Comparison of ENCODE assay signal across 22 cellular contexts in genomic region chr9:89362647-89363310, GRCh38. TPM values are rescaled to one million over a fixed set of nuclear protein-coding genes. Genes with fewer than 3 reads are reported as not detected.
DNase-seq lines count a peak whose midpoint lies in the region; ATAC-seq, FAIRE-seq and TF ChIP-seq lines count a peak whose summit lies in the region.
"Had no signal": no experiment of that assay in that cellular context is flagged by ENCODE, and none has a peak within 500 bp of the region (broad histone marks: within the 10 kb centered on the region; RNA-seq: fewer than 3 reads in every experiment).

No MANE protein-coding gene starts in this region.

- SMC1A ChIA-PET in GM12878 (lab: Charles Lee; ENCODE audit: uncharacterized antibody, unreplicated experiment), result interaction anchor here (0.8 kb wide), 1 partner anchor 88 kb away, joined by 3 read pairs; no protein-coding TSS in a partner anchor

- BruUV-seq in GM12878 (replicated peaks; lab: Mats Ljungman, UMichigan), result no TSS peak

- H3K27me3 Mint-ChIP-seq in mesothelial cell of epicardium (ENCODE audit: low read depth), result no peaks in the 10 kb centered on the region
- H3K27me3 Mint-ChIP-seq: activated CD4-positive, alpha-beta T cell treated with anti-CD3 and anti-CD28 coated beads, Interleukin-2, amount 10 ng/mL, durations not matched to agents 7 days and 5 days; activated naive CD4-positive, alpha-beta T cell treated with anti-CD3 and anti-CD28 coated beads, Interleukin-2, amount 50 U/mL, for 24 hours; T-cell had no signal

- H3K27ac Mint-ChIP-seq in mesothelial cell of epicardium, result no peak overlapping the region

- no peaks in the 10 kb centered on the region for H3K9me3 Mint-ChIP-seq in mesothelial cell of epicardium
- H3K9me3 Mint-ChIP-seq: activated CD4-positive, alpha-beta T cell treated with anti-CD3 and anti-CD28 coated beads, Interleukin-2, amount 10 ng/mL, durations not matched to agents 7 days and 5 days; activated naive CD4-positive, alpha-beta T cell treated with anti-CD3 and anti-CD28 coated beads, Interleukin-2, amount 50 U/mL, for 24 hours; neural crest cell; T-cell had no signal

- H3K4me3 ChIP-seq in GM12878 (no peak overlapping the region), osteoblast (ENCODE audit: insufficient read depth, low read length) (no peak overlapping the region), aorta (ENCODE audit: low read length in 2 of 2) (no peak overlapping the region)
- H3K4me3 ChIP-seq: BLaER1 treated with 17β-estradiol and CSF1 and Interleukin-3, amounts not matched to agents 10 nM and 100 nM; body of pancreas; left ventricle myocardium inferior; smooth muscle cell; uterus had no signal

- RAD21 ChIA-PET in GM12878 (lab: Charles Lee; ENCODE audit: unreplicated experiment), result no interaction called here

- H3K4me1 ChIP-seq in GM12878 (ENCODE audit: control insufficient read depth, insufficient read depth, low read length), result no peaks in the 10 kb centered on the region
- no peaks in the 10 kb centered on the region for H3K4me1 ChIP-seq in osteoblast (ENCODE audit: insufficient read depth, low read length)
- no peaks in the 10 kb centered on the region for H3K4me1 ChIP-seq in aorta (ENCODE audit: control insufficient read depth in 1 of 2, insufficient read depth in 2 of 2, low read length in 2 of 2)
- H3K4me1 ChIP-seq: body of pancreas, uterus had no signal

- TF ChIP-seq POLR2A in GM12878 (IDR thresholded peaks at IDR 0.05; ENCODE audit: low read depth, low read length), result peak; percentile 57

- H4K20me1 ChIP-seq in GM12878 (ENCODE audit: control insufficient read depth, insufficient read depth), result no peaks in the 10 kb centered on the region; the same call in 1 of the 2 replicates
- H4K20me1 ChIP-seq in osteoblast (ENCODE audit: insufficient read depth, low read length), result no peaks in the 10 kb centered on the region

- no peak overlapping the region for H2AFZ ChIP-seq in GM12878 (ENCODE audit: control insufficient read depth, low read depth, low read length)
- H2AFZ ChIP-seq in osteoblast (ENCODE audit: low read length), result no peak overlapping the region

- H3K9ac ChIP-seq in GM12878 (ENCODE audit: control insufficient read depth, insufficient read depth, low read length), result no peak overlapping the region
- H3K9ac ChIP-seq: BLaER1 treated with 17β-estradiol and CSF1 and Interleukin-3, amounts not matched to agents 10 nM and 100 nM had no signal

- peaks cover 22 to 23% of the 10 kb centered on the region in 2 experiments for H3K36me3 ChIP-seq in GM12878 (ENCODE audit: control insufficient read depth in 2 of 2, insufficient read depth in 2 of 2, low read length in 1 of 2)
- peaks cover 36% of the 10 kb centered on the region for H3K36me3 ChIP-seq in osteoblast (ENCODE audit: insufficient read depth, low read length)
- H3K36me3 ChIP-seq in aorta (ENCODE audit: control insufficient read depth in 1 of 2, insufficient read depth in 2 of 2, low read length in 1 of 2), result peaks cover 0 to 12% of the 10 kb centered on the region in 2 donors
- H3K36me3 ChIP-seq: uterus had no signal

- H3K9me3 ChIP-seq in GM12878 (replicated peaks; ENCODE audit: control insufficient read depth, insufficient read depth, low read length) (no peaks in the 10 kb centered on the region), osteoblast (ENCODE audit: low read depth, low read length) (no peaks in the 10 kb centered on the region), aorta (ENCODE audit: control insufficient read depth, low read length) (no peaks in the 10 kb centered on the region)
- H3K9me3 ChIP-seq: BLaER1 treated with 17β-estradiol and CSF1 and Interleukin-3, amounts not matched to agents 10 nM and 100 nM; body of pancreas; left ventricle myocardium inferior; uterus had no signal

- no peak for TF ChIP-seq EP300 in GM12878 (IDR thresholded peaks at IDR 0.05; ENCODE audit: borderline replicate concordance in 1 of 2, control insufficient read depth in 1 of 2, low read depth in 2 of 2, low read length in 2 of 2)

- TF ChIP-seq CTCF in GM12878 (IDR thresholded peaks at IDR 0.05 in 2 of 3, conservative IDR thresholded peaks at IDR 0.05 in 1 of 3; ENCODE audit: control insufficient read depth in 2 of 3, extremely low read depth in 1 of 3, insufficient read depth in 1 of 3, low read depth in 3 of 3, low read length in 3 of 3), result no peak
- TF ChIP-seq CTCF in osteoblast (IDR thresholded peaks at IDR 0.05; ENCODE audit: extremely low read depth, low read depth, low read length), result no peak
- no peak for TF ChIP-seq CTCF in mesothelial cell of epicardium (IDR thresholded peaks at IDR 0.05; ENCODE audit: unreplicated experiment)

- H3K4me1 Mint-ChIP-seq in mesothelial cell of epicardium, result peaks cover 3% of the 10 kb centered on the region
- H3K4me1 Mint-ChIP-seq: neural crest cell had no signal

- no peak overlapping the region for H3K4me3 Mint-ChIP-seq in mesothelial cell of epicardium
- H3K4me3 Mint-ChIP-seq: activated CD4-positive, alpha-beta T cell treated with anti-CD3 and anti-CD28 coated beads, Interleukin-2, amount 10 ng/mL, durations not matched to agents 7 days and 5 days; activated naive CD4-positive, alpha-beta T cell treated with anti-CD3 and anti-CD28 coated beads, Interleukin-2, amount 50 U/mL, for 24 hours; neural crest cell; T-cell had no signal

- intact Hi-C loops in GM12878 (cut with micrococcal nuclease; ENCODE audit: unreplicated experiment), result no loop called here
- intact Hi-C loops in aorta (cut with DNase I), result no loop called here

- no peak for FAIRE-seq in GM12878 (lab: Jason Lieb, UNC)
- FAIRE-seq: colon had no signal

- POLR2A ChIA-PET in GM12878 (lab: Charles Lee), result no interaction called here

- no peaks in the 10 kb centered on the region for H3K27me3 ChIP-seq in GM12878 (replicated peaks in 1 of 2; ENCODE audit: control insufficient read depth in 2 of 2, insufficient read depth in 2 of 2, low read length in 1 of 2)
- H3K27me3 ChIP-seq in osteoblast (ENCODE audit: insufficient read depth, low read length), result no peaks in the 10 kb centered on the region
- no peaks in the 10 kb centered on the region for H3K27me3 ChIP-seq in aorta (ENCODE audit: control insufficient read depth in 1 of 2, insufficient read depth in 2 of 2, low read length in 1 of 2)
- H3K27me3 ChIP-seq: BLaER1 treated with 17β-estradiol and CSF1 and Interleukin-3, amounts not matched to agents 10 nM and 100 nM; body of pancreas; uterus had no signal

- H3K27ac ChIP-seq in GM12878 (ENCODE audit: control insufficient read depth, insufficient read depth) (no peak overlapping the region), osteoblast (ENCODE audit: low read depth, low read length) (no peak overlapping the region), aorta (ENCODE audit: low read depth in 1 of 2, low read length in 2 of 2) (no peak overlapping the region)
- H3K27ac ChIP-seq: BLaER1 treated with 17β-estradiol and CSF1 and Interleukin-3, amounts not matched to agents 10 nM and 100 nM; body of pancreas; left ventricle myocardium inferior; uterus had no signal

- H3K4me2 ChIP-seq in GM12878 (ENCODE audit: control insufficient read depth, insufficient read depth) (no peak overlapping the region), osteoblast (ENCODE audit: insufficient read depth, low read length) (no peak overlapping the region)
- H3K4me2 ChIP-seq: BLaER1 treated with 17β-estradiol and CSF1 and Interleukin-3, amounts not matched to agents 10 nM and 100 nM; smooth muscle cell had no signal

- H3K79me2 ChIP-seq in GM12878 (ENCODE audit: control insufficient read depth, insufficient read depth, low read length) (no peaks in the 10 kb centered on the region), osteoblast (ENCODE audit: insufficient read depth, low read length) (no peaks in the 10 kb centered on the region)

- 73% methylated on average over 10 of the region's 10 CpGs for WGBS in GM12878 (ENCODE audit: insufficient coverage, insufficient replicate concordance, low lambda C conversion rate, missing lambda C conversion rate)
- WGBS in aorta, 2 donors, result 88 to 93% methylated on average over 10 of the region's 10 CpGs

- peaks cover 20% of the 10 kb centered on the region for H3K36me3 Mint-ChIP-seq in mesothelial cell of epicardium

- ATAC-seq in GM12878, result no peak
- ATAC-seq in aorta (ENCODE audit: low FRiP score), result no peak
- ATAC-seq: body of pancreas, T-cell had no signal

- DNase-seq in activated effector memory CD4-positive, alpha-beta T cell treated with anti-CD3 and anti-CD28 coated beads, Interleukin-2, amount 50 U/mL, for 16 hours, result peak; percentile 53
- no peak for DNase-seq in activated effector memory CD4-positive, alpha-beta T cell treated with Interleukin-2 at 50 U/mL for 16 hours
- DNase-seq in GM12878 (ENCODE audit: low read depth, low spot score) (no peak), osteoblast (ENCODE audit: insufficient read length, low spot score, missing footprints) (peak; percentile 38), aorta (peak; percentile 22 to 39), mesothelial cell of epicardium (ENCODE audit: low spot score in 2 of 2, unreplicated experiment in 2 of 2) (no peak), kidney tubule cell (ENCODE audit: low spot score) (no peak), AML-193 (lab: John Stamatoyannopoulos, UW) (no peak)
- DNase-seq: activated CD4-positive, alpha-beta T cell treated with anti-CD3 and anti-CD28 coated beads, Interleukin-2, amount 10 ng/mL, durations not matched to agents 7 days and 5 days; Calu3; left ventricle myocardium inferior; NCI-H1105; SIG-M5; stimulated activated CD4-positive, alpha-beta T cell treated with anti-CD3 and anti-CD28 coated beads, Interleukin-4, amount 100 ng/mL, for 1 hour had no signal

- CTCF ChIA-PET in GM12878 (lab: Yijun Ruan, JAX), result interaction anchor here (1.2 kb wide), 1 partner anchor 13 kb away, joined by 3 read pairs; no protein-coding TSS in a partner anchor

- TF ChIP-seq RAD21 in GM12878 (IDR thresholded peaks at IDR 0.05; ENCODE audit: insufficient read depth, low read depth, low read length), result no peak

- in situ Hi-C loops in GM12878 (cut with MboI), result no loop called here

RNA-seq across cellular contexts. Expression of gene SECISBP2, which starts 44.5 kb away (rescaled TPM):
- 321 and 348 TPM in 2 replicates for total RNA-seq in GM12878 (2013; cell fraction: nucleolus; rRNA removed)
- total RNA-seq in GM12878 (2014; rRNA removed) (31.6 and 36.7 TPM in 2 replicates), GM12878 (2014; rRNA removed; fragmentation: Illumina TruSeq; extraction: Trizol) (38.2 and 39.7 TPM in 2 replicates), GM12878 (2021) (24.7 and 32.3 TPM in 2 replicates), osteoblast (30.6 and 30.8 TPM in 2 replicates), aorta (10 to 100 TPM; 47.2 to 49.0 TPM), mesothelial cell of epicardium (71.3 to 78.0 TPM (median 75.2 TPM) in 3 replicates)
- polyA plus RNA-seq in GM12878 (2011; ENCODE audit: low read depth), result 20.6 TPM
- polyA plus RNA-seq in GM12878 (2011; rRNA removed) (50.5 and 60.7 TPM in 2 replicates), GM12878 (2014; fragmentation: Illumina TruSeq; extraction: Trizol) (48.3 and 67.1 TPM in 2 replicates), GM12878 (2014; fragmentation: Nextera tagmentation; extraction: Ambion mirVana) (1 to 10 TPM; 4.6 to 6.6 TPM), GM12878 (2014; rRNA removed) (31.0 and 36.8 TPM in 2 replicates), GM12878 (2016; fragmentation: Nextera tagmentation; extraction: Ambion mirVana) (10 to 100 TPM; 22.5 to 27.4 TPM), aorta (10 to 100 TPM in 1 of 2 donors, 1 to 10 TPM in 1; 7.0 to 29.9 TPM)
- polyA plus RNA-seq in GM12878 (2011; cell fraction: cytosol; rRNA removed), result 24.4 and 28.6 TPM in 2 replicates
- 145 and 161 TPM in 2 replicates for polyA plus RNA-seq in GM12878 (2011; cell fraction: nucleus; rRNA removed)
- polyA plus RNA-seq in GM12878 (2012), result 25.4 and 30.0 TPM in 2 replicates
- polyA minus RNA-seq in GM12878 (2011; rRNA and poly(A)+ RNA removed), result 34.5 and 34.8 TPM in 2 replicates
- polyA minus RNA-seq in GM12878 (2011; cell fraction: cytosol; rRNA and poly(A)+ RNA removed), result 8.3 and 12.6 TPM in 2 replicates
- 43.3 and 71.2 TPM in 2 replicates for polyA minus RNA-seq in GM12878 (2011; cell fraction: nucleus; rRNA and poly(A)+ RNA removed)

RNA-seq across cellular contexts. Expression of gene CKS2, which starts 51.8 kb away (rescaled TPM):
- 12.2 and 17.4 TPM in 2 replicates for total RNA-seq in GM12878 (2013; cell fraction: nucleolus; rRNA removed)
- 197 and 220 TPM in 2 replicates for total RNA-seq in GM12878 (2014; rRNA removed)
- 362 and 378 TPM in 2 replicates for total RNA-seq in GM12878 (2014; rRNA removed; fragmentation: Illumina TruSeq; extraction: Trizol)
- 172 and 182 TPM in 2 replicates for total RNA-seq in GM12878 (2021)
- polyA plus RNA-seq in GM12878 (2011; ENCODE audit: low read depth), result 227 TPM
- 628 and 736 TPM in 2 replicates for polyA plus RNA-seq in GM12878 (2011; rRNA removed)
- 532 and 778 TPM in 2 replicates for polyA plus RNA-seq in GM12878 (2011; cell fraction: cytosol; rRNA removed)
- 283 and 317 TPM in 2 replicates for polyA plus RNA-seq in GM12878 (2011; cell fraction: nucleus; rRNA removed)
- polyA plus RNA-seq in GM12878 (2012), result 258 and 269 TPM in 2 replicates
- polyA plus RNA-seq in GM12878 (2014; fragmentation: Illumina TruSeq; extraction: Trizol), result 287 and 324 TPM in 2 replicates
- polyA plus RNA-seq in GM12878 (2014; fragmentation: Nextera tagmentation; extraction: Ambion mirVana), result 1,000 to 10,000 TPM in 1 of 2 experiments, 100 to 1,000 TPM in 1; 781 to 1,251 TPM
- 215 and 315 TPM in 2 replicates for polyA plus RNA-seq in GM12878 (2014; rRNA removed)
- 100 to 1,000 TPM; 904 to 916 TPM for polyA plus RNA-seq in GM12878 (2016; fragmentation: Nextera tagmentation; extraction: Ambion mirVana)
- polyA minus RNA-seq in GM12878 (2011; rRNA and poly(A)+ RNA removed), result 241 and 311 TPM in 2 replicates
- 88.6 and 92.8 TPM in 2 replicates for polyA minus RNA-seq in GM12878 (2011; cell fraction: cytosol; rRNA and poly(A)+ RNA removed)
- polyA minus RNA-seq in GM12878 (2011; cell fraction: nucleus; rRNA and poly(A)+ RNA removed), result 23.5 and 28.1 TPM in 2 replicates
- total RNA-seq in osteoblast, result 17.0 and 18.6 TPM in 2 replicates
- total RNA-seq in aorta, result 1 to 10 TPM; 5.4 to 8.9 TPM
- 10 to 100 TPM in 1 of 2 donors, 1 to 10 TPM in 1; 5.7 to 14.9 TPM for polyA plus RNA-seq in aorta
- total RNA-seq in mesothelial cell of epicardium, result 54.5 to 57.6 TPM (median 54.9 TPM) in 3 replicates

Comparison
In these comparisons a context has a peak if more than half of its experiments do, and no peak if none do; other contexts are left out.
1. DNase-seq: peak in activated effector memory CD4-positive, alpha-beta T cell treated with anti-CD3 and anti-CD28 coated beads, Interleukin-2, amount 50 U/mL, for 16 hours (single experiment), osteoblast (single experiment) and aorta (2 of 2); none in activated effector memory CD4-positive, alpha-beta T cell treated with Interleukin-2 at 50 U/mL for 16 hours (single experiment), GM12878 (single experiment), mesothelial cell of epicardium (0 of 2), kidney tubule cell (single experiment) and AML-193 (0 of 2).